In genomic region chr20:53084408-53084997, GRCh38 we compare ENCODE assay signal across 35 cellular contexts.
"Had no signal": no experiment of that assay in that cellular context is flagged by ENCODE, and none has a peak within 500 bp of the region (broad histone marks: within the 10 kb centered on the region; RNA-seq: fewer than 3 reads in every experiment).

No MANE protein-coding gene starts in this region.

- FAIRE-seq: astrocyte, TTC549 had no signal

- ATAC-seq: activated CD8-positive, alpha-beta T cell treated with anti-CD3 and anti-CD28 coated beads for 36 hours; activated naive CD4-positive, alpha-beta T cell treated with anti-CD3 and anti-CD28 coated beads, Interleukin-2, amount 50 U/mL, for 72 hours; activated T-helper 17 cell treated with anti-CD3 and anti-CD28 coated beads, Interleukin-2, amount 50 U/mL, for 72 hours; body of pancreas had no signal

- H3K36me3 Mint-ChIP-seq: activated naive CD8-positive, alpha-beta T cell treated with anti-CD3 and anti-CD28 coated beads for 36 hours had no signal

- H3K27me3 ChIP-seq: adrenal gland, body of pancreas, brain microvascular endothelial cell, breast epithelium had no signal

- H3K4me3 ChIP-seq: adrenal gland, body of pancreas, breast epithelium had no signal

- H3K27ac ChIP-seq: adrenal gland, body of pancreas, brain microvascular endothelial cell, VCaP had no signal

- H3K27ac Mint-ChIP-seq: activated B cell treated with CpG ODN at 0.5 μM for 24 hours; activated CD4-positive, alpha-beta memory T cell treated with anti-CD3 and anti-CD28 coated beads for 36 hours; activated CD4-positive, alpha-beta T cell treated with anti-CD3 and anti-CD28 coated beads, Interleukin-2, amount 10 ng/mL, durations not matched to agents 24 days and 14 days; activated CD8-positive, alpha-beta T cell treated with anti-CD3 and anti-CD28 coated beads for 36 hours; activated naive CD4-positive, alpha-beta T cell treated with anti-CD3 and anti-CD28 coated beads for 36 hours; activated naive CD8-positive, alpha-beta T cell treated with anti-CD3 and anti-CD28 coated beads for 36 hours; activated T-cell treated with anti-CD3 and anti-CD28 coated beads, Interleukin-2, amount 50 U/mL, for 24 hours; activated T-helper 1 cell treated with anti-CD3 and anti-CD28 coated beads, Interleukin-12 subunit alpha, Interleukin-12 subunit beta, Interleukin-2, Interleukin-4 antibody, amounts not matched to agents 30 ng/mL and 10 ng/mL and 1 ng/mL, durations not matched to agents 14 hours and 24 hours and 36 hours; activated T-helper 17 cell treated with anti-CD3 and anti-CD28 coated beads, Interleukin-2, amount 50 U/mL, for 72 hours; T-helper 1 cell treated with Interleukin-12 subunit alpha and Interleukin-12 subunit beta and Interleukin-4 antibody, amounts not matched to agents 30 μg/mL and 1 μg/mL, for 36 hours; T-helper 2 cell treated with Interferon-gamma antibody and Interleukin-4, amounts not matched to agents 5 μg/mL and 100 μg/mL, for 36 hours had no signal

- H3K4me3 Mint-ChIP-seq: activated B cell treated with CpG ODN at 0.5 μM for 24 hours; activated CD4-positive, alpha-beta memory T cell treated with anti-CD3 and anti-CD28 coated beads for 36 hours; activated CD4-positive, alpha-beta T cell treated with anti-CD3 and anti-CD28 coated beads, Interleukin-2, amount 10 ng/mL, durations not matched to agents 24 days and 14 days; activated CD8-positive, alpha-beta T cell treated with anti-CD3 and anti-CD28 coated beads for 36 hours; activated naive CD4-positive, alpha-beta T cell treated with anti-CD3 and anti-CD28 coated beads for 36 hours; activated naive CD8-positive, alpha-beta T cell treated with anti-CD3 and anti-CD28 coated beads for 36 hours; activated T-cell treated with anti-CD3 and anti-CD28 coated beads, Interleukin-2, amount 50 U/mL, for 24 hours; activated T-helper 1 cell treated with anti-CD3 and anti-CD28 coated beads, Interleukin-12 subunit alpha, Interleukin-12 subunit beta, Interleukin-2, Interleukin-4 antibody, amounts not matched to agents 30 ng/mL and 10 ng/mL and 1 ng/mL, durations not matched to agents 14 hours and 24 hours and 36 hours; activated T-helper 17 cell treated with anti-CD3 and anti-CD28 coated beads, Interleukin-2, amount 50 U/mL, for 72 hours; T-helper 1 cell treated with Interleukin-12 subunit alpha and Interleukin-12 subunit beta and Interleukin-4 antibody, amounts not matched to agents 30 μg/mL and 1 μg/mL, for 36 hours; T-helper 2 cell treated with Interferon-gamma antibody and Interleukin-4, amounts not matched to agents 5 μg/mL and 100 μg/mL, for 36 hours had no signal

- H3K27me3 Mint-ChIP-seq: activated B cell treated with CpG ODN at 0.5 μM for 24 hours; activated CD4-positive, alpha-beta memory T cell treated with anti-CD3 and anti-CD28 coated beads for 36 hours; activated CD4-positive, alpha-beta T cell treated with anti-CD3 and anti-CD28 coated beads, Interleukin-2, amount 10 ng/mL, durations not matched to agents 24 days and 14 days; activated CD8-positive, alpha-beta T cell treated with anti-CD3 and anti-CD28 coated beads for 36 hours; activated naive CD8-positive, alpha-beta T cell treated with anti-CD3 and anti-CD28 coated beads for 36 hours; activated T-cell treated with anti-CD3 and anti-CD28 coated beads, Interleukin-2, amount 50 U/mL, for 24 hours; activated T-helper 17 cell treated with anti-CD3 and anti-CD28 coated beads, Interleukin-2, amount 50 U/mL, for 72 hours had no signal

- H3K9me3 Mint-ChIP-seq: activated B cell treated with CpG ODN at 0.5 μM for 24 hours; activated CD4-positive, alpha-beta memory T cell treated with anti-CD3 and anti-CD28 coated beads for 36 hours; activated CD8-positive, alpha-beta T cell treated with anti-CD3 and anti-CD28 coated beads for 36 hours; activated naive CD4-positive, alpha-beta T cell treated with anti-CD3 and anti-CD28 coated beads for 36 hours; activated naive CD8-positive, alpha-beta T cell treated with anti-CD3 and anti-CD28 coated beads for 36 hours; activated T-cell treated with anti-CD3 and anti-CD28 coated beads, Interleukin-2, amount 50 U/mL, for 24 hours; activated T-helper 17 cell treated with anti-CD3 and anti-CD28 coated beads, Interleukin-2, amount 50 U/mL, for 72 hours; T-helper 1 cell treated with Interleukin-12 subunit alpha and Interleukin-12 subunit beta and Interleukin-4 antibody, amounts not matched to agents 30 μg/mL and 1 μg/mL, for 36 hours; T-helper 2 cell treated with Interferon-gamma antibody and Interleukin-4, amounts not matched to agents 5 μg/mL and 100 μg/mL, for 36 hours had no signal

- H3K36me3 ChIP-seq: adrenal gland, brain microvascular endothelial cell, breast epithelium had no signal

- DNase-seq: activated B cell treated with CpG ODN at 0.5 μM for 24 hours; activated CD4-positive, alpha-beta memory T cell treated with anti-CD3 and anti-CD28 coated beads for 36 hours; activated CD4-positive, alpha-beta T cell treated with anti-CD3 and anti-CD28 coated beads for 4 hours; activated CD4-positive, alpha-beta T cell treated with anti-CD3 and anti-CD28 coated beads, Interleukin-2, amount 10 ng/mL, durations not matched to agents 24 days and 14 days; activated CD4-positive, alpha-beta T cell treated with anti-CD3 and anti-CD28 coated beads, Interleukin-2, amount 50 U/mL, for 1 hour; activated CD4-positive, alpha-beta T cell treated with anti-CD3 and anti-CD28 coated beads, Interleukin-2, amount 50 U/mL, for 4 hours; activated CD4-positive, CD25-positive, alpha-beta regulatory T cell treated with anti-CD3 and anti-CD28 coated beads, Interleukin-2, amount 50 U/mL, for 72 hours; activated CD8-positive, alpha-beta memory T cell treated with anti-CD3 and anti-CD28 coated beads, Interleukin-2, amount 50 U/mL, for 4 hours; activated CD8-positive, alpha-beta T cell treated with anti-CD3 and anti-CD28 coated beads for 36 hours; activated effector memory CD4-positive, alpha-beta T cell treated with anti-CD3 and anti-CD28 coated beads, Interleukin-2, amount 50 U/mL, for 16 hours; activated gamma-delta T cell treated with Interleukin-2 at 50 U/mL for 16 hours; activated naive CD4-positive, alpha-beta T cell; activated naive CD4-positive, alpha-beta T cell treated with anti-CD3 and anti-CD28 coated beads for 36 hours; activated naive CD8-positive, alpha-beta T cell treated with anti-CD3 and anti-CD28 coated beads for 36 hours; activated T-cell treated with anti-CD3 and anti-CD28 coated beads for 4 hours; activated T-cell treated with anti-CD3 and anti-CD28 coated beads, Interleukin-2, amount 50 U/mL, for 24 hours; activated T-cell treated with anti-CD3 and anti-CD28 coated beads, Interleukin-2, amount 50 U/mL, for 48 hours; adrenal gland; amniotic stem cell; aorta; body of pancreas; brain microvascular endothelial cell; central memory CD4-positive, alpha-beta T cell; T-helper 1 cell; T-helper 2 cell; T-helper 9 cell had no signal

- H3K9me3 ChIP-seq: adrenal gland, body of pancreas, breast epithelium had no signal
